Comparison of ENCODE assay signal across 23 cellular contexts in the genomic region with DNA sequence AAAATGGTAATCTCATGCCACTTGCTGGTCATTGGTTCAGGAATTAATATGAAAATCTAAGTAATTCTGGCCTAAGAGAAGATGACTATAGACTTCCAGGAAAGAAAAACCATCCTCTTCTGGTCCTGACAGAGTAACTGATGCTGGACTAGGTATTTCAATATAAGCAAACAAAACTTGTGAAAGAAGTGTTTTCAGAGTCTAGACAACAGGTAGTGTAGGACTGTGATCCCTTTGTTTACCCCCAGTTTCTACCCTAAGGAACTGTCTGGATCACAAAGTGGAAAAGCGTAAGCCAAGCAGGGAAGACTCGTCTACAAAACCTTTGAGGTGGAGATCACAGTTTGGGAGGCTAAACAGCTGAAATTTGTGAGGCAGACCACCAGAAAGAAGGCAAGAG. TPM values are rescaled to one million over a fixed set of nuclear protein-coding genes. Genes with fewer than 3 reads are reported as not detected.
DNase-seq lines count a peak whose midpoint lies in the region; ATAC-seq, FAIRE-seq and TF ChIP-seq lines count a peak whose summit lies in the region.
"Had no signal": no experiment of that assay in that cellular context is flagged by ENCODE, and none has a peak within 500 bp of the region (broad histone marks: within the 10 kb centered on the region; RNA-seq: fewer than 3 reads in every experiment).

No MANE protein-coding gene starts in this region.

- TF ChIP-seq POLR2A in H1 (IDR thresholded peaks at IDR 0.05; ENCODE audit: control extremely low read depth in 1 of 2, low read depth in 2 of 2, low read length in 2 of 2) (no peak), HepG2 (IDR thresholded peaks at IDR 0.05; ENCODE audit: insufficient read depth in 1 of 2, low read depth in 2 of 2, low read length in 2 of 2) (no peak)

- DNase-seq in HuH-7 (ENCODE audit: low spot score) (peak; percentile 42), H1 (ENCODE audit: low read depth in 1 of 2, low spot score in 2 of 2) (no peak), HepG2 (ENCODE audit: low spot score) (peak; percentile 70), neural progenitor cell (ENCODE audit: low spot score) (no peak), SJCRH30 (no peak)
- no peak for DNase-seq in stimulated activated CD4-positive, alpha-beta T cell treated with anti-CD3 and anti-CD28 coated beads, Interleukin-4, amount 100 ng/mL, for 1 hour
- DNase-seq: AML-193; Caco-2; Calu3; CD4-positive, alpha-beta T cell; CD8-positive, alpha-beta T cell; DMS79 treated with DMSO at 0.1 percent for 48 hours; GF-D8 had no signal

- no peaks in the 10 kb centered on the region for H3K36me3 Mint-ChIP-seq in neural progenitor cell
- H3K36me3 Mint-ChIP-seq: CD8-positive, alpha-beta T cell had no signal

- H3K27ac Mint-ChIP-seq in neural progenitor cell: no peak overlapping the region
- H3K27ac Mint-ChIP-seq: B cell; CD4-positive, alpha-beta T cell; CD8-positive, alpha-beta T cell had no signal

- no peak overlapping the region for H3K4me2 ChIP-seq in H1 (ENCODE audit: insufficient read depth in 1 of 2, low read depth in 2 of 2, low read length in 2 of 2)
- no peak overlapping the region for H3K4me2 ChIP-seq in HepG2 (ENCODE audit: low read depth, low read length)
- no peak overlapping the region for H3K4me2 ChIP-seq in neural progenitor cell
- H3K4me2 ChIP-seq: A549; BLaER1 treated with 17β-estradiol and CSF1 and Interleukin-3, amounts not matched to agents 10 nM and 100 nM had no signal

- no peak overlapping the region for H3K14ac ChIP-seq in H1 (ENCODE audit: insufficient read length)

- H3K27me3 ChIP-seq in H1 (replicated peaks in 1 of 4; ENCODE audit: control insufficient read depth in 3 of 4, extremely low read depth in 1 of 4, insufficient read depth in 3 of 4, low read length in 3 of 4): no peaks in the 10 kb centered on the region
- no peaks in the 10 kb centered on the region for H3K27me3 ChIP-seq in HepG2 (ENCODE audit: control insufficient read depth in 1 of 2, insufficient read depth in 2 of 2, low read length in 2 of 2)
- H3K27me3 ChIP-seq in neural progenitor cell: no peaks in the 10 kb centered on the region
- no peaks in the 10 kb centered on the region for H3K27me3 ChIP-seq in SJCRH30
- H3K27me3 ChIP-seq: BLaER1 treated with 17β-estradiol and CSF1 and Interleukin-3, amounts not matched to agents 10 nM and 100 nM had no signal

- H2BK15ac ChIP-seq in H1 (ENCODE audit: low read length): no peak overlapping the region

- POLR2A ChIA-PET in H1 (lab: Charles Lee; ENCODE audit: partially characterized antibody) (no interaction called here), HepG2 (lab: Yijun Ruan, JAX) (no interaction called here)

- 85% methylated on average over 2 of the region's 2 CpGs; no CpG with 5 or more reads in 1 of the 2 experiments for WGBS in H1 (ENCODE audit: extremely low coverage in 1 of 2, insufficient coverage in 1 of 2, insufficient read length in 1 of 2, insufficient replicate concordance in 2 of 2, low coverage in 1 of 2, low lambda C conversion rate in 2 of 2, missing lambda C conversion rate in 1 of 2), 2 experiments
- 4% methylated on average over 2 of the region's 2 CpGs for WGBS in HepG2 (ENCODE audit: low lambda C conversion rate)

- H3K4me1 ChIP-seq in H1 (replicated peaks in 1 of 4; ENCODE audit: control insufficient read depth in 3 of 4, insufficient read depth in 4 of 4, low read length in 3 of 4) (no peaks in the 10 kb centered on the region), HepG2 (ENCODE audit: insufficient read depth, low read length) (peaks cover 5% of the 10 kb centered on the region), neural progenitor cell (no peaks in the 10 kb centered on the region), SJCRH30 (no peaks in the 10 kb centered on the region)
- H3K4me1 ChIP-seq: A549; BLaER1 treated with 17β-estradiol and CSF1 and Interleukin-3, amounts not matched to agents 10 nM and 100 nM; Caco-2 had no signal

- in situ Hi-C loops in HepG2 (cut with HindIII; ENCODE audit: extremely low pct_ligation_motif_present, low pct_unique_long_range_greater_than_20kb): no loop called here

- BruUV-seq in HepG2 (replicated peaks; lab: Mats Ljungman, UMichigan): no TSS peak

- H3K4ac ChIP-seq in H1 (replicated peaks; ENCODE audit: insufficient read length, low read depth, low read length): no peak overlapping the region

- no peaks in the 10 kb centered on the region for H3K4me1 Mint-ChIP-seq in neural progenitor cell
- H3K4me1 Mint-ChIP-seq: B cell had no signal

- H3K9me3 ChIP-seq in H1 (ENCODE audit: insufficient read depth in 2 of 2, low read depth in 1 of 2, low read length in 1 of 2): no peaks in the 10 kb centered on the region
- H3K9me3 ChIP-seq in HepG2 (ENCODE audit: low read length): no peaks in the 10 kb centered on the region
- no peaks in the 10 kb centered on the region for H3K9me3 ChIP-seq in neural progenitor cell (ENCODE audit: low read depth)
- H3K9me3 ChIP-seq in SJCRH30 (replicated peaks): no peaks in the 10 kb centered on the region
- H3K9me3 ChIP-seq: A549; BLaER1 treated with 17β-estradiol and CSF1 and Interleukin-3, amounts not matched to agents 10 nM and 100 nM; Caco-2 had no signal

- H3K79me1 ChIP-seq in H1 (ENCODE audit: low read depth, low read length): no peaks in the 10 kb centered on the region

- FAIRE-seq in H1 (lab: Jason Lieb, UNC) (no peak), HepG2 (lab: Jason Lieb, UNC) (peak; percentile 40)
- FAIRE-seq: A549, D721Med, G401.6, GM12891, GM19239 had no signal

- no peak overlapping the region for H3K27ac ChIP-seq in H1 (ENCODE audit: low read depth, low read length)
- H3K27ac ChIP-seq in HepG2 (ENCODE audit: extremely low read length, insufficient read depth, low read length): no peak overlapping the region
- no peak overlapping the region for H3K27ac ChIP-seq in neural progenitor cell
- no peak overlapping the region for H3K27ac ChIP-seq in SJCRH30
- H3K27ac ChIP-seq: 22Rv1; A549; BLaER1 treated with 17β-estradiol and CSF1 and Interleukin-3, amounts not matched to agents 10 nM and 100 nM; C4-2B had no signal

- H2BK12ac ChIP-seq in H1 (ENCODE audit: low read depth, low read length): no peak overlapping the region

- CTCF ChIA-PET in H1 (lab: Charles Lee; ENCODE audit: partially characterized antibody): interaction anchor here (1.0 kb wide), 1 partner anchor 860 kb away, joined by 3 read pairs; no protein-coding TSS in a partner anchor
- CTCF ChIA-PET in HepG2 (lab: Yijun Ruan, JAX; ENCODE audit: low intra/inter-chr PET ratio, low total read pairs): no interaction called here

- H3K27me3 Mint-ChIP-seq in neural progenitor cell (ENCODE audit: insufficient read depth, low read depth): no peaks in the 10 kb centered on the region

- no peak overlapping the region for H4K8ac ChIP-seq in H1 (ENCODE audit: extremely low read depth, insufficient read depth, low read length)

- no peak overlapping the region for H3K23ac ChIP-seq in H1 (ENCODE audit: insufficient read length)

- H3F3A ChIP-seq in neural progenitor cell (ENCODE audit: low read depth): no peaks in the 10 kb centered on the region

- no peaks in the 10 kb centered on the region for H3K9me3 Mint-ChIP-seq in neural progenitor cell
- H3K9me3 Mint-ChIP-seq: CD4-positive, alpha-beta T cell; CD8-positive, alpha-beta T cell had no signal

- intact Hi-C loops in HepG2 (cut with micrococcal nuclease; ENCODE audit: unreplicated experiment): loop anchor here (5.0 kb wide), 1 partner anchor 945 kb away; no protein-coding TSS in a partner anchor

- no peaks in the 10 kb centered on the region for H3K23me2 ChIP-seq in H1 (ENCODE audit: low read depth, low read length)

- H2AFZ ChIP-seq in H1 (ENCODE audit: low read length) (peak overlapping the region; percentile 81; the same call in 1 of the 2 replicates), HepG2 (ENCODE audit: low read length) (no peak overlapping the region), neural progenitor cell (replicated peaks) (peak overlapping the region; percentile 63)

- no peaks in the 10 kb centered on the region for H3K36me3 ChIP-seq in H1 (ENCODE audit: control insufficient read depth in 2 of 4, insufficient read depth in 4 of 4, low read length in 3 of 4)
- no peaks in the 10 kb centered on the region for H3K36me3 ChIP-seq in HepG2 (replicated peaks in 1 of 2; ENCODE audit: control insufficient read depth in 1 of 2, insufficient read depth in 2 of 2, low read length in 2 of 2)
- H3K36me3 ChIP-seq in neural progenitor cell: no peaks in the 10 kb centered on the region
- H3K36me3 ChIP-seq in SJCRH30: no peaks in the 10 kb centered on the region
- H3K36me3 ChIP-seq: BLaER1 treated with 17β-estradiol and CSF1 and Interleukin-3, amounts not matched to agents 10 nM and 100 nM had no signal

- H3K4me3 ChIP-seq in H1 (ENCODE audit: extremely low read depth in 1 of 4, insufficient read depth in 2 of 4, low read depth in 3 of 4, low read length in 4 of 4) (no peak overlapping the region), HepG2 (replicated peaks in 1 of 3; ENCODE audit: insufficient read depth in 1 of 3, low read depth in 2 of 3, low read length in 3 of 3) (no peak overlapping the region), neural progenitor cell (no peak overlapping the region), SJCRH30 (no peak overlapping the region)
- H3K4me3 ChIP-seq: A549; BLaER1 treated with 17β-estradiol and CSF1 and Interleukin-3, amounts not matched to agents 10 nM and 100 nM had no signal

- H3K9ac ChIP-seq in H1 (replicated peaks in 1 of 4; ENCODE audit: extremely low read depth in 1 of 4, low read depth in 3 of 4, low read length in 3 of 4) (no peak overlapping the region), HepG2 (ENCODE audit: insufficient read depth, low read depth, low read length) (no peak overlapping the region), neural progenitor cell (no peak overlapping the region)
- H3K9ac ChIP-seq: BLaER1 treated with 17β-estradiol and CSF1 and Interleukin-3, amounts not matched to agents 10 nM and 100 nM had no signal

- TF ChIP-seq RAD21 in H1 (IDR thresholded peaks at IDR 0.05 in 1 of 2, conservative IDR thresholded peaks at IDR 0.05 in 1 of 2; ENCODE audit: low read depth in 2 of 2, low read length in 2 of 2): no peak
- TF ChIP-seq RAD21 in HepG2 (CRISPR knock-in tag; IDR thresholded peaks at IDR 0.05): no peak

- H2AK5ac ChIP-seq in H1 (ENCODE audit: low read depth, low read length): no peak overlapping the region

- H3K18ac ChIP-seq in H1 (ENCODE audit: extremely low read depth, low read length): no peak overlapping the region

- TF ChIP-seq EP300 in H1 (IDR thresholded peaks at IDR 0.05; ENCODE audit: borderline replicate concordance in 1 of 2, low read depth in 2 of 2, low read length in 2 of 2) (no peak), HepG2 (IDR thresholded peaks at IDR 0.05; ENCODE audit: low read depth in 2 of 2, low read length in 2 of 2) (peak in 1 of 2 experiments; percentile 49; a peak in 2 of 4 replicates), HepG2 (CRISPR knock-in tag; IDR thresholded peaks at IDR 0.05; ENCODE audit: borderline replicate concordance) (no peak)

- no peak overlapping the region for H2BK120ac ChIP-seq in H1 (replicated peaks; ENCODE audit: low read depth, low read length)

- no peak overlapping the region for H4K91ac ChIP-seq in H1 (replicated peaks; ENCODE audit: insufficient read length, low read length)

- no peak overlapping the region for H3K56ac ChIP-seq in H1 (replicated peaks; ENCODE audit: insufficient read length, low read depth, low read length)

- H4K20me1 ChIP-seq in H1 (replicated peaks in 1 of 2; ENCODE audit: control insufficient read depth in 1 of 2, insufficient read depth in 2 of 2, low read length in 2 of 2) (no peaks in the 10 kb centered on the region), HepG2 (ENCODE audit: insufficient read depth, low read length) (no peaks in the 10 kb centered on the region), neural progenitor cell (ENCODE audit: low read depth) (no peaks in the 10 kb centered on the region)
- H4K20me1 ChIP-seq: BLaER1 treated with 17β-estradiol and CSF1 and Interleukin-3, amounts not matched to agents 10 nM and 100 nM had no signal

- no peak overlapping the region for H2BK20ac ChIP-seq in H1 (ENCODE audit: low read length)

- ATAC-seq in HepG2 (peak; percentile 94), GM21529 (IDR thresholded peaks at IDR 0.05; ENCODE audit: unreplicated experiment) (no peak)
- ATAC-seq: A549; CD8-positive, alpha-beta T cell had no signal

- no peaks in the 10 kb centered on the region for H3K79me2 ChIP-seq in H1 (ENCODE audit: control insufficient read depth in 1 of 2, insufficient read depth in 2 of 2, low read length in 2 of 2)
- H3K79me2 ChIP-seq in HepG2 (ENCODE audit: insufficient read depth, low read length): no peaks in the 10 kb centered on the region
- no peaks in the 10 kb centered on the region for H3K79me2 ChIP-seq in neural progenitor cell (ENCODE audit: low read depth)

- no peak overlapping the region for H4K5ac ChIP-seq in H1 (ENCODE audit: insufficient read length, low read depth, low read length)

- TF ChIP-seq CTCF in H1 (IDR thresholded peaks at IDR 0.05; ENCODE audit: control extremely low read depth in 1 of 3, insufficient read depth in 1 of 3, low read depth in 1 of 3, low read length in 3 of 3): no peak
- no peak for TF ChIP-seq CTCF in HepG2 (CRISPR knock-in tag; IDR thresholded peaks at IDR 0.05)
- no peak for TF ChIP-seq CTCF in neural progenitor cell (IDR thresholded peaks at IDR 0.05)

- H3K4me3 Mint-ChIP-seq in neural progenitor cell: no peak overlapping the region
- H3K4me3 Mint-ChIP-seq: B cell; CD4-positive, alpha-beta T cell; CD8-positive, alpha-beta T cell had no signal

- no peak overlapping the region for H2BK5ac ChIP-seq in H1 (ENCODE audit: low read depth, low read length)

RNA-seq across cellular contexts. Expression of a gene that starts 30.4 kb away (rescaled TPM):
- 29.6 and 32.6 TPM in 2 replicates for total RNA-seq in H1 (2021; fragmentation: NEBNext Ultra II Directional; extraction: Animal tissue kit (Norgen Biotek cat#: 25700))
- polyA plus RNA-seq in H1 (2011; rRNA removed) (6.8 and 14.3 TPM in 2 replicates), HepG2 (2011; rRNA removed) (9.8 and 11.4 TPM in 2 replicates)
- polyA plus RNA-seq in H1 (2011; cell fraction: cytosol; rRNA removed): 15.7 TPM
- polyA plus RNA-seq in H1 (2011; cell fraction: nucleus; rRNA removed): 3.0 TPM
- polyA plus RNA-seq in H1 (2012, experiment 1 of 2): 16.5 to 37.4 TPM (median 21.5 TPM) in 4 replicates
- 2.2 TPM for polyA plus RNA-seq in H1 (2012, experiment 2 of 2)
- polyA plus RNA-seq in H1 (2013, experiment 1 of 2): 25.0 TPM
- polyA plus RNA-seq in H1 (2013, experiment 2 of 2): 22.3 TPM
- polyA minus RNA-seq in H1 (2011; rRNA and poly(A)+ RNA removed): 12.4 and 20.8 TPM in 2 replicates
- 7.4 TPM for polyA minus RNA-seq in H1 (2011; cell fraction: cytosol; rRNA and poly(A)+ RNA removed)
- 21.8 TPM for polyA minus RNA-seq in H1 (2011; cell fraction: nucleus; rRNA and poly(A)+ RNA removed)
- total RNA-seq in HepG2 (2016; rRNA removed; fragmentation: Illumina TruSeq; extraction: Trizol) (15.4 and 21.7 TPM in 2 replicates), neural progenitor cell (ENCODE audit: low replicate concordance) (25.7 and 54.8 TPM in 2 replicates)
- total RNA-seq in HepG2 (2016; cell fraction: cytosol; rRNA removed; fragmentation: Illumina TruSeq; extraction: Trizol; ENCODE audit: low read depth): 3.4 and 5.8 TPM in 2 replicates
- 14.6 and 19.6 TPM in 2 replicates for total RNA-seq in HepG2 (2016; cell fraction: insoluble cytoplasmic fraction; rRNA removed; fragmentation: Illumina TruSeq; extraction: Trizol)
- total RNA-seq in HepG2 (2016; cell fraction: membrane; rRNA removed; fragmentation: Illumina TruSeq; extraction: Trizol): 7.0 and 8.7 TPM in 2 replicates
- total RNA-seq in HepG2 (2016; cell fraction: nucleus; rRNA removed; fragmentation: Illumina TruSeq; extraction: Trizol): 22.2 and 25.8 TPM in 2 replicates
- polyA plus RNA-seq in HepG2 (2011; cell fraction: cytosol; rRNA removed): 3.4 and 5.6 TPM in 2 replicates
- 3.6 and 8.6 TPM in 2 replicates for polyA plus RNA-seq in HepG2 (2011; cell fraction: nucleus; rRNA removed)
- polyA plus RNA-seq in HepG2 (2012): 7.5 and 10.8 TPM in 2 replicates
- 2.1 and 4.0 TPM in 2 replicates for polyA plus RNA-seq in HepG2 (2016; cell fraction: cytosol; fragmentation: Illumina TruSeq; extraction: Trizol; ENCODE audit: low read depth)
- polyA plus RNA-seq in HepG2 (2016; cell fraction: insoluble cytoplasmic fraction; fragmentation: Illumina TruSeq; extraction: Trizol; ENCODE audit: low read depth): 21.9 and 27.8 TPM in 2 replicates
- polyA plus RNA-seq in HepG2 (2016; cell fraction: membrane; fragmentation: Illumina TruSeq; extraction: Trizol; ENCODE audit: low read depth): 3.0 and 3.5 TPM in 2 replicates
- polyA plus RNA-seq in HepG2 (2016; cell fraction: nucleus; fragmentation: Illumina TruSeq; extraction: Trizol; ENCODE audit: insufficient read depth, low read depth): 25.4 and 27.7 TPM in 2 replicates
- polyA minus RNA-seq in HepG2 (2011; rRNA and poly(A)+ RNA removed; ENCODE audit: low replicate concordance): 2.3 and 7.7 TPM in 2 replicates
- polyA minus RNA-seq in HepG2 (2011; cell fraction: cytosol; rRNA and poly(A)+ RNA removed): 3.9 and 6.4 TPM in 2 replicates
- polyA minus RNA-seq in HepG2 (2011; cell fraction: nucleus; rRNA and poly(A)+ RNA removed): 23.8 and 28.6 TPM in 2 replicates
- 28.1 and 30.8 TPM in 2 replicates for total RNA-seq in SJCRH30 (2014; rRNA removed; shearing (Covaris generic))

Comparison
In these comparisons a context has a peak if more than half of its experiments do, and no peak if none do; other contexts are left out.
1. DNase-seq: peak in HuH-7 (single experiment) and HepG2 (single experiment); none in H1 (0 of 2), neural progenitor cell (single experiment), SJCRH30 (0 of 2) and stimulated activated CD4-positive, alpha-beta T cell treated with anti-CD3 and anti-CD28 coated beads, Interleukin-4, amount 100 ng/mL, for 1 hour (single experiment).